In genomic region chr21:43994085-43994484, GRCh38 we compare ENCODE assay signal across 24 cellular contexts.
"Had no signal": no experiment of that assay in that cellular context is flagged by ENCODE, and none has a peak within 500 bp of the region (broad histone marks: within the 10 kb centered on the region; RNA-seq: fewer than 3 reads in every experiment).

No MANE protein-coding gene starts in this region.

- H3K27ac Mint-ChIP-seq: naive thymus-derived CD4-positive, alpha-beta T cell; T-helper 1 cell treated with Interleukin-12 subunit alpha and Interleukin-12 subunit beta and Interleukin-4 antibody, amounts not matched to agents 30 μg/mL and 1 μg/mL, for 36 hours had no signal

- H3K36me3 ChIP-seq: brain microvascular endothelial cell, colonic mucosa, pancreas, right lobe of liver had no signal

- H3K9me3 Mint-ChIP-seq: naive thymus-derived CD4-positive, alpha-beta T cell; T-helper 1 cell treated with Interleukin-12 subunit alpha and Interleukin-12 subunit beta and Interleukin-4 antibody, amounts not matched to agents 30 μg/mL and 1 μg/mL, for 36 hours had no signal

- FAIRE-seq: keratinocyte, pancreas had no signal

- H3K4me3 ChIP-seq: colonic mucosa, mucosa of descending colon, pancreas, right lobe of liver had no signal

- H3K4me1 ChIP-seq: colonic mucosa, pancreas, right lobe of liver had no signal

- H3K27me3 ChIP-seq: brain microvascular endothelial cell, colonic mucosa, pancreas, right lobe of liver had no signal

- H3K4me1 Mint-ChIP-seq: naive thymus-derived CD4-positive, alpha-beta T cell had no signal

- H3K9me3 ChIP-seq: colonic mucosa, mucosa of descending colon, pancreas, right lobe of liver had no signal

- DNase-seq: activated CD4-positive, alpha-beta T cell treated with anti-CD3 and anti-CD28 coated beads, Interleukin-2, amount 50 U/mL, for 1 hour; activated CD8-positive, alpha-beta memory T cell treated with anti-CD3 and anti-CD28 coated beads, Interleukin-2, amount 50 U/mL, for 48 hours; activated effector memory CD4-positive, alpha-beta T cell treated with Interleukin-2 at 50 U/mL for 16 hours; activated naive CD4-positive, alpha-beta T cell treated with anti-CD3 and anti-CD28 coated beads, Interleukin-2, amount 50 U/mL, for 16 hours; activated T-cell treated with anti-CD3 and anti-CD28 coated beads, Interleukin-2, amount 50 U/mL, for 48 hours; brain microvascular endothelial cell; central memory CD4-positive, alpha-beta T cell; colonic mucosa; foreskin melanocyte; glutamatergic neuron; hippocampal formation; left ventricle myocardium superior; mesenchymal stem cell; naive thymus-derived CD4-positive, alpha-beta T cell; stimulated activated CD4-positive, alpha-beta T cell treated with anti-CD3 and anti-CD28 coated beads, Interleukin-12 subunit alpha, Interleukin-12 subunit beta, amount 100 ng/mL, for 4 hours; stimulated activated CD4-positive, alpha-beta T cell treated with anti-CD3 and anti-CD28 coated beads, Interleukin-1b, Interleukin-23, amount 100 ng/mL, for 48 hours; stimulated activated CD8-positive, alpha-beta memory T cell treated with anti-CD3 and anti-CD28 coated beads, Interleukin-4, amount 100 ng/mL, for 48 hours; stimulated activated naive CD4-positive, alpha-beta T cell; trophoblast cell had no signal

- H3K4me3 Mint-ChIP-seq: naive thymus-derived CD4-positive, alpha-beta T cell; T-helper 1 cell treated with Interleukin-12 subunit alpha and Interleukin-12 subunit beta and Interleukin-4 antibody, amounts not matched to agents 30 μg/mL and 1 μg/mL, for 36 hours had no signal

- ATAC-seq: left ventricle myocardium superior; mucosa of descending colon; naive thymus-derived CD4-positive, alpha-beta T cell; pancreas had no signal

- H3K36me3 Mint-ChIP-seq: naive thymus-derived CD4-positive, alpha-beta T cell had no signal

- H3K27ac ChIP-seq: brain microvascular endothelial cell, colonic mucosa, pancreas, right lobe of liver had no signal
